8 cellular contexts compared by ENCODE assay signal in genomic region chr14:97077253-97077653, GRCh38.
DNase-seq lines count a peak whose midpoint lies in the region; ATAC-seq and TF ChIP-seq lines count a peak whose summit lies in the region.

No MANE protein-coding gene starts in this region.

- no peaks in the 10 kb centered on the region for H3K27me3 ChIP-seq in SJSA1 (replicated peaks)
- H3K27me3 ChIP-seq in foreskin keratinocyte: no peaks in the 10 kb centered on the region

- no peak overlapping the region for H3K4me3 Mint-ChIP-seq in stimulated activated naive B cell treated with anti-CD40 and anti-IgM and Interleukin-4, amounts not matched to agents 10 μg/mL and 1 μg/mL and 100 μg/mL, for 72 hours
- no peak overlapping the region for H3K4me3 Mint-ChIP-seq in activated T-helper 2 cell treated with anti-CD3 and anti-CD28 coated beads, Interferon-gamma antibody, Interleukin-2, Interleukin-4, amounts not matched to agents 10 μg/mL and 5 μg/mL and 100 μg/mL, durations not matched to agents 14 hours and 24 hours and 36 hours (ENCODE audit: low read depth)

- DNase-seq in SJSA1 (ENCODE audit: low read depth in 1 of 2, low spot score in 2 of 2) (peak; percentile 27 to 46), foreskin keratinocyte (peak; percentile 14 to 76), cerebellar cortex (ENCODE audit: low spot score) (no peak)
- no peak for DNase-seq in stimulated activated naive B cell treated with anti-CD40 and anti-IgM and Interleukin-4, amounts not matched to agents 10 μg/mL and 1 μg/mL and 100 μg/mL, for 72 hours
- DNase-seq in activated T-helper 2 cell treated with anti-CD3 and anti-CD28 coated beads, Interferon-gamma antibody, Interleukin-2, Interleukin-4, amounts not matched to agents 10 μg/mL and 5 μg/mL and 100 μg/mL, durations not matched to agents 14 hours and 24 hours and 36 hours (ENCODE audit: low spot score): no peak

- peaks cover 9 to 23% of the 10 kb centered on the region in 2 donors for H3K4me1 Mint-ChIP-seq in stimulated activated naive B cell treated with anti-CD40 and anti-IgM and Interleukin-4, amounts not matched to agents 10 μg/mL and 1 μg/mL and 100 μg/mL, for 72 hours
- peaks cover 5% of the 10 kb centered on the region for H3K4me1 Mint-ChIP-seq in activated T-helper 2 cell treated with anti-CD3 and anti-CD28 coated beads, Interferon-gamma antibody, Interleukin-2, Interleukin-4, amounts not matched to agents 10 μg/mL and 5 μg/mL and 100 μg/mL, durations not matched to agents 14 hours and 24 hours and 36 hours (ENCODE audit: low read depth)

- H3K4me1 ChIP-seq in SJSA1 (replicated peaks) (no peaks in the 10 kb centered on the region), foreskin keratinocyte (no peaks in the 10 kb centered on the region)

- ATAC-seq in GM18511 (IDR thresholded peaks at IDR 0.05; ENCODE audit: unreplicated experiment): peak; percentile 83
- ATAC-seq in HG02884 (IDR thresholded peaks at IDR 0.05; ENCODE audit: unreplicated experiment): peak; percentile 78
- peak; percentile 72 for ATAC-seq in foreskin keratinocyte
- ATAC-seq in stimulated activated naive B cell treated with anti-CD40 and anti-IgM and Interleukin-4, amounts not matched to agents 10 μg/mL and 1 μg/mL and 100 μg/mL, for 72 hours (replicated peaks): peak; percentile 78 to 79
- ATAC-seq in GM21576 (IDR thresholded peaks at IDR 0.05; ENCODE audit: unreplicated experiment): no peak

- peaks cover 0 to 3% of the 10 kb centered on the region in 2 donors for H3K36me3 Mint-ChIP-seq in stimulated activated naive B cell treated with anti-CD40 and anti-IgM and Interleukin-4, amounts not matched to agents 10 μg/mL and 1 μg/mL and 100 μg/mL, for 72 hours
- no peaks in the 10 kb centered on the region for H3K36me3 Mint-ChIP-seq in activated T-helper 2 cell treated with anti-CD3 and anti-CD28 coated beads, Interferon-gamma antibody, Interleukin-2, Interleukin-4, amounts not matched to agents 10 μg/mL and 5 μg/mL and 100 μg/mL, durations not matched to agents 14 hours and 24 hours and 36 hours (ENCODE audit: low read depth)

- peak overlapping the region; percentile 59 for H3K27ac Mint-ChIP-seq in stimulated activated naive B cell treated with anti-CD40 and anti-IgM and Interleukin-4, amounts not matched to agents 10 μg/mL and 1 μg/mL and 100 μg/mL, for 72 hours
- no peak overlapping the region for H3K27ac Mint-ChIP-seq in activated T-helper 2 cell treated with anti-CD3 and anti-CD28 coated beads, Interferon-gamma antibody, Interleukin-2, Interleukin-4, amounts not matched to agents 10 μg/mL and 5 μg/mL and 100 μg/mL, durations not matched to agents 14 hours and 24 hours and 36 hours

- intact Hi-C loops in activated T-helper 2 cell treated with anti-CD3 and anti-CD28 coated beads, Interferon-gamma antibody, Interleukin-2, Interleukin-4, amounts not matched to agents 10 μg/mL and 5 μg/mL and 100 μg/mL, durations not matched to agents 14 hours and 24 hours and 36 hours (cut with micrococcal nuclease): no loop called here

- H3K9me3 Mint-ChIP-seq in stimulated activated naive B cell treated with anti-CD40 and anti-IgM and Interleukin-4, amounts not matched to agents 10 μg/mL and 1 μg/mL and 100 μg/mL, for 72 hours: peaks cover 0 to 3% of the 10 kb centered on the region in 2 donors
- H3K9me3 Mint-ChIP-seq in activated T-helper 2 cell treated with anti-CD3 and anti-CD28 coated beads, Interferon-gamma antibody, Interleukin-2, Interleukin-4, amounts not matched to agents 10 μg/mL and 5 μg/mL and 100 μg/mL, durations not matched to agents 14 hours and 24 hours and 36 hours: peaks cover 5% of the 10 kb centered on the region

- no peak for TF ChIP-seq CTCF in foreskin keratinocyte (conservative IDR thresholded peaks at IDR 0.05)

- H3K36me3 ChIP-seq in SJSA1: no peaks in the 10 kb centered on the region

- H3K4me3 ChIP-seq in SJSA1: no peak overlapping the region

- H3K27me3 Mint-ChIP-seq in stimulated activated naive B cell treated with anti-CD40 and anti-IgM and Interleukin-4, amounts not matched to agents 10 μg/mL and 1 μg/mL and 100 μg/mL, for 72 hours: peaks cover 8 to 13% of the 10 kb centered on the region in 2 donors
- H3K27me3 Mint-ChIP-seq in activated T-helper 2 cell treated with anti-CD3 and anti-CD28 coated beads, Interferon-gamma antibody, Interleukin-2, Interleukin-4, amounts not matched to agents 10 μg/mL and 5 μg/mL and 100 μg/mL, durations not matched to agents 14 hours and 24 hours and 36 hours (ENCODE audit: low read depth): peaks cover 2% of the 10 kb centered on the region

- H3K27ac ChIP-seq in SJSA1 (no peak overlapping the region), foreskin keratinocyte (no peak overlapping the region)

- no peaks in the 10 kb centered on the region for H3K9me3 ChIP-seq in SJSA1 (replicated peaks)

Comparison
In these comparisons a context has a peak if more than half of its experiments do, and no peak if none do; other contexts are left out.
1. DNase-seq: peak in SJSA1 (2 of 2) and foreskin keratinocyte (2 of 2); none in stimulated activated naive B cell treated with anti-CD40 and anti-IgM and Interleukin-4, amounts not matched to agents 10 μg/mL and 1 μg/mL and 100 μg/mL, for 72 hours (single experiment), activated T-helper 2 cell treated with anti-CD3 and anti-CD28 coated beads, Interferon-gamma antibody, Interleukin-2, Interleukin-4, amounts not matched to agents 10 μg/mL and 5 μg/mL and 100 μg/mL, durations not matched to agents 14 hours and 24 hours and 36 hours (single experiment) and cerebellar cortex (single experiment).